11 cellular contexts compared by ENCODE assay signal in the genomic region with DNA sequence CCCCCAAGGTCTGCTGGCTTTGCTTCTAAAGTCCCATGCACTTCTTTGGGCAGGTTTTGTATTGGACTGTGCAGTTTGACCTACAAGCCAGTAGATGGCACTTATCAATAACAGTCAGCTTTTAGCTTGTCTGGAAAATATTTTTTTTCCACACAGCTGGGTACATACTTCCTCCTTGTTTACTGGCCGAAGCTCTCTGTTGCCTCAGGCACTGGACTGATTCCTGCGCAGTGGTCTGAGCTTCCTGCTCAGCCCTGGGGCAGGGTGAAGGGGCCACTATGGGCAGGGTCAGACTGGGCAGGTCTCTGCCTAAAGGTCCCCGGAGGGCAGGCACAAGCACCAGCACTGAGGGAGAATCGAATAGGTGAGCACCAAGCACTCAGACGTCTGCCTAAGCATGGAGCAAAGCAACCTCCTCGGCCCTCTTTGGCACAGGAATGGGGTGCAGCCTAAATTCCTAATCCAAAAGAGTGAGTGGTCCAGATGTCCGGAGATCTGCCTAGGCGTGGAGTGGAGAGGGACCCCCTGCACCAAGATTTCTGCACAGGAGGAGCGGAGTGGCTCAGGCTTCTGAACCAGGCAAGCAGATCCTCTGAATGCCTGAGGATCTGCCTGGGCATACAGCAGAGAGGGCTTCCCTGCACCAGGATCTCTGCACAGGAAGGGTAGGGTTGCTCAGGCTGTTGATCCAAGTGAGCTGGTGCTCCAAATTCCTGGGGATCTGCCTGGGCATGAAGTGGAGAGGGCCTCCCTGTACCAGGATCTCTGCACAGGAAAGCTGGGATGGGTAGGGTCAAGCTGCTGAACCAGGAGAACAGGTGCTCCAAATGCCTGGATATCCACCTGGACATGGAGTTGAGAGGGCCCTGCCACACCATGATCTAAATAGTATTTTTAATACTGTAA.
DNase-seq lines count a peak whose midpoint lies in the region; ATAC-seq and TF ChIP-seq lines count a peak whose summit lies in the region.
"Had no signal": no experiment of that assay in that cellular context is flagged by ENCODE, and none has a peak within 500 bp of the region (broad histone marks: within the 10 kb centered on the region; RNA-seq: fewer than 3 reads in every experiment).

No MANE protein-coding gene starts in this region.

- TF ChIP-seq CTCF in AG04449 (IDR thresholded peaks at IDR 0.05; ENCODE audit: insufficient read depth, low read length, missing control alignments) = peak; percentile 41

- DNase-seq in AG04449 (ENCODE audit: low read depth, low spot score) (no peak), NAMALWA (ENCODE audit: low spot score) (peak; percentile 40), epithelial cell of prostate (ENCODE audit: low read depth, low spot score) (no peak), substantia nigra (lab: John Stamatoyannopoulos, UW) (no peak)
- DNase-seq in activated CD4-positive, alpha-beta T cell treated with anti-CD3 and anti-CD28 coated beads for 36 hours = no peak
- DNase-seq: activated naive CD8-positive, alpha-beta T cell treated with anti-CD3 and anti-CD28 coated beads, Interleukin-2, amount 50 U/mL, for 24 hours; GDM1 had no signal

- peak; percentile 57 for ATAC-seq in GM19395 (IDR thresholded peaks at IDR 0.05; ENCODE audit: unreplicated experiment)
- no peak for ATAC-seq in GM18861 (IDR thresholded peaks at IDR 0.05; ENCODE audit: unreplicated experiment)
- no peak for ATAC-seq in HG03045 (IDR thresholded peaks at IDR 0.05; ENCODE audit: unreplicated experiment)
- ATAC-seq in activated CD4-positive, alpha-beta T cell treated with anti-CD3 and anti-CD28 coated beads for 36 hours = no peak
- ATAC-seq: activated naive CD8-positive, alpha-beta T cell treated with anti-CD3 and anti-CD28 coated beads, Interleukin-2, amount 50 U/mL, for 24 hours had no signal

- H3K4me1 Mint-ChIP-seq in activated CD4-positive, alpha-beta T cell treated with anti-CD3 and anti-CD28 coated beads for 36 hours = no peaks in the 10 kb centered on the region
- H3K4me1 Mint-ChIP-seq: activated naive CD8-positive, alpha-beta T cell treated with anti-CD3 and anti-CD28 coated beads, Interleukin-2, amount 50 U/mL, for 24 hours; nephron had no signal

- H3K4me3 ChIP-seq in AG04449 (ENCODE audit: low read depth, low read length) = no peak overlapping the region

- CTCF ChIA-PET in AG04449 (lab: Yijun Ruan, JAX) = interaction anchor here (0.7 to 1.7 kb wide), 5 partner anchors 11 to 431 kb away, joined by 3 to 6 read pairs (median 3); no protein-coding TSS in a partner anchor
- CTCF ChIA-PET in activated CD4-positive, alpha-beta T cell treated with anti-CD3 and anti-CD28 coated beads for 36 hours (lab: Charles Lee) = interaction anchor here (2.1 kb wide), 1 partner anchor 19 kb away, joined by 7 read pairs; no protein-coding TSS in a partner anchor

- no peak overlapping the region for H3K4me3 Mint-ChIP-seq in activated CD4-positive, alpha-beta T cell treated with anti-CD3 and anti-CD28 coated beads for 36 hours
- H3K4me3 Mint-ChIP-seq: activated naive CD8-positive, alpha-beta T cell treated with anti-CD3 and anti-CD28 coated beads, Interleukin-2, amount 50 U/mL, for 24 hours; nephron had no signal

- POLR2A ChIA-PET in AG04449 (lab: Yijun Ruan, JAX) = no interaction called here
- POLR2A ChIA-PET in activated CD4-positive, alpha-beta T cell treated with anti-CD3 and anti-CD28 coated beads for 36 hours (lab: Charles Lee) = interaction anchor here (0.6 kb wide), 1 partner anchor 512 kb away, joined by 3 read pairs; no protein-coding TSS in a partner anchor

- peak overlapping the region; percentile 47 for H3K27ac ChIP-seq in epithelial cell of prostate
- H3K27ac ChIP-seq in substantia nigra (ENCODE audit: low read depth, low read length, poor library complexity, severe bottlenecking) = no peak overlapping the region

- intact Hi-C loops in activated CD4-positive, alpha-beta T cell treated with anti-CD3 and anti-CD28 coated beads for 36 hours (cut with DNase I, micrococcal nuclease) = no loop called here

- peaks cover 13% of the 10 kb centered on the region for H3K9me3 Mint-ChIP-seq in activated CD4-positive, alpha-beta T cell treated with anti-CD3 and anti-CD28 coated beads for 36 hours (ENCODE audit: low read depth)

- peaks cover 14% of the 10 kb centered on the region for H3K27me3 Mint-ChIP-seq in activated CD4-positive, alpha-beta T cell treated with anti-CD3 and anti-CD28 coated beads for 36 hours

- H3K27ac Mint-ChIP-seq in activated CD4-positive, alpha-beta T cell treated with anti-CD3 and anti-CD28 coated beads for 36 hours = no peak overlapping the region
- H3K27ac Mint-ChIP-seq: activated naive CD8-positive, alpha-beta T cell treated with anti-CD3 and anti-CD28 coated beads, Interleukin-2, amount 50 U/mL, for 24 hours; nephron had no signal

- H3K36me3 Mint-ChIP-seq in activated CD4-positive, alpha-beta T cell treated with anti-CD3 and anti-CD28 coated beads for 36 hours (ENCODE audit: low read depth) = no peaks in the 10 kb centered on the region
